Comparison of ENCODE assay signal across 1 cellular context in the genomic region with DNA sequence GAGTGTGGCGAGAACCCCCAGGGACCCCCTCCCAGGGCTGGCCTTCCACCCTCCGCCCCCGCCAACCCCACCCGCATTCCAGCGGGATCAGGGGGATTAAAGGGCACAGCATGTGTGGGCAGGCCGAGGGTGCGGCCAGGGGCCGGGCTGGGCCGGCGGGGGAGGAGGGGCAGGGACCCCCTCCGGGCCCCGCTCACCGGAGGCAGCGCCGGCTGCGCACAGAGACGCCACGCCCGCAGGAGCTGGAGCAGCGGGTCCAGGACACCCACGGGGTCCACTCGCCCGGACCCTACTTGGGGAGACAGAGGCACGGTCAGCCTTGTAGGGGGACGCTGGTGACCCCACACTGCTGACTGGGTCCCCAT.
TF ChIP-seq lines count a peak whose summit lies in the region.

No MANE protein-coding gene starts in this region.

TF ChIP-seq in HCT116, 20 proteins besides CTCF, POLR2A, EP300 and RAD21:
- no peak for TF ChIP-seq POLR2AphosphoS5 (IDR thresholded peaks at IDR 0.05; ENCODE audit: low read depth, low read length)
- no peak for TF ChIP-seq EGR1 (IDR thresholded peaks at IDR 0.05; ENCODE audit: low read depth)
- no peak for TF ChIP-seq YY1 (IDR thresholded peaks at IDR 0.05; ENCODE audit: extremely low read depth, insufficient replicate concordance, low read depth, low read length)
- TF ChIP-seq ZFX (IDR thresholded peaks at IDR 0.05) = no peak
- no peak for TF ChIP-seq ZBTB33 (IDR thresholded peaks at IDR 0.05; ENCODE audit: extremely low read depth, insufficient replicate concordance, low read length)
- no peak for TF ChIP-seq MAX (IDR thresholded peaks at IDR 0.05)
- TF ChIP-seq CBX3 (IDR thresholded peaks at IDR 0.05; ENCODE audit: low read depth) = no peak
- no peak for TF ChIP-seq ATF3 (IDR thresholded peaks at IDR 0.05)
- no peak for TF ChIP-seq ELF1 (IDR thresholded peaks at IDR 0.05; ENCODE audit: borderline replicate concordance, low read depth)
- TF ChIP-seq EZH2 (IDR thresholded peaks at IDR 0.05) = no peak
- TF ChIP-seq ZNF274 (IDR thresholded peaks at IDR 0.05; ENCODE audit: low read depth, low read length) = no peak
- TF ChIP-seq, protein P1, sequence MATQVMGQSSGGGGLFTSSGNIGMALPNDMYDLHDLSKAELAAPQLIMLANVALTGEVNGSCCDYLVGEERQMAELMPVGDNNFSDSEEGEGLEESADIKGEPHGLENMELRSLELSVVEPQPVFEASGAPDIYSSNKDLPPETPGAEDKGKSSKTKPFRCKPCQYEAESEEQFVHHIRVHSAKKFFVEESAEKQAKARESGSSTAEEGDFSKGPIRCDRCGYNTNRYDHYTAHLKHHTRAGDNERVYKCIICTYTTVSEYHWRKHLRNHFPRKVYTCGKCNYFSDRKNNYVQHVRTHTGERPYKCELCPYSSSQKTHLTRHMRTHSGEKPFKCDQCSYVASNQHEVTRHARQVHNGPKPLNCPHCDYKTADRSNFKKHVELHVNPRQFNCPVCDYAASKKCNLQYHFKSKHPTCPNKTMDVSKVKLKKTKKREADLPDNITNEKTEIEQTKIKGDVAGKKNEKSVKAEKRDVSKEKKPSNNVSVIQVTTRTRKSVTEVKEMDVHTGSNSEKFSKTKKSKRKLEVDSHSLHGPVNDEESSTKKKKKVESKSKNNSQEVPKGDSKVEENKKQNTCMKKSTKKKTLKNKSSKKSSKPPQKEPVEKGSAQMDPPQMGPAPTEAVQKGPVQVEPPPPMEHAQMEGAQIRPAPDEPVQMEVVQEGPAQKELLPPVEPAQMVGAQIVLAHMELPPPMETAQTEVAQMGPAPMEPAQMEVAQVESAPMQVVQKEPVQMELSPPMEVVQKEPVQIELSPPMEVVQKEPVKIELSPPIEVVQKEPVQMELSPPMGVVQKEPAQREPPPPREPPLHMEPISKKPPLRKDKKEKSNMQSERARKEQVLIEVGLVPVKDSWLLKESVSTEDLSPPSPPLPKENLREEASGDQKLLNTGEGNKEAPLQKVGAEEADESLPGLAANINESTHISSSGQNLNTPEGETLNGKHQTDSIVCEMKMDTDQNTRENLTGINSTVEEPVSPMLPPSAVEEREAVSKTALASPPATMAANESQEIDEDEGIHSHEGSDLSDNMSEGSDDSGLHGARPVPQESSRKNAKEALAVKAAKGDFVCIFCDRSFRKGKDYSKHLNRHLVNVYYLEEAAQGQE (IDR thresholded peaks at IDR 0.05; ENCODE audit: low read depth) = no peak
- TF ChIP-seq JUND (IDR thresholded peaks at IDR 0.05) = no peak
